20 cellular contexts compared by ENCODE assay signal in genomic region chr3:177680442-177680821, GRCh38.
DNase-seq lines count a peak whose midpoint lies in the region; FAIRE-seq and TF ChIP-seq lines count a peak whose summit lies in the region.
"Had no signal": no experiment of that assay in that cellular context is flagged by ENCODE, and none has a peak within 500 bp of the region (broad histone marks: within the 10 kb centered on the region; RNA-seq: fewer than 3 reads in every experiment).

No MANE protein-coding gene starts in this region.

- H3K79me1 ChIP-seq in mesendoderm (ENCODE audit: low read length), result no peaks in the 10 kb centered on the region

- no CpG with 5 or more reads among the region's 1 CpG for WGBS in mesendoderm (ENCODE audit: extremely low coverage, insufficient coverage, low lambda C conversion rate)

- H3K9me3 Mint-ChIP-seq in CD8-positive, alpha-beta memory T cell, result no peaks in the 10 kb centered on the region
- no peaks in the 10 kb centered on the region for H3K9me3 Mint-ChIP-seq in endothelial cell (ENCODE audit: unreplicated experiment)
- H3K9me3 Mint-ChIP-seq: activated CD4-positive, alpha-beta memory T cell treated with anti-CD3 and anti-CD28 coated beads for 36 hours; activated T-helper 2 cell treated with anti-CD3 and anti-CD28 coated beads, Interferon-gamma antibody, Interleukin-2, Interleukin-4, amounts not matched to agents 10 μg/mL and 5 μg/mL and 100 μg/mL, durations not matched to agents 14 hours and 24 hours and 36 hours; memory B cell had no signal

- no peaks in the 10 kb centered on the region for H3K27me3 Mint-ChIP-seq in CD8-positive, alpha-beta memory T cell
- peaks cover 2% of the 10 kb centered on the region for H3K27me3 Mint-ChIP-seq in endothelial cell (ENCODE audit: unreplicated experiment)
- H3K27me3 Mint-ChIP-seq: activated CD4-positive, alpha-beta memory T cell treated with anti-CD3 and anti-CD28 coated beads for 36 hours; B cell; memory B cell had no signal

- TF ChIP-seq CTCF in GM20000 (IDR thresholded peaks at IDR 0.05; ENCODE audit: extremely low read depth, missing control alignments) (no peak), endothelial cell (IDR thresholded peaks at IDR 0.05; ENCODE audit: unreplicated experiment) (no peak)

- POLR2A ChIA-PET in CD8-positive, alpha-beta memory T cell (lab: Charles Lee), result no interaction called here

- no peak for FAIRE-seq in HTR-8/SVneo (lab: Jason Lieb, UNC)
- FAIRE-seq: frontal cortex had no signal

- H3K36me3 Mint-ChIP-seq in CD8-positive, alpha-beta memory T cell, result no peaks in the 10 kb centered on the region
- no peaks in the 10 kb centered on the region for H3K36me3 Mint-ChIP-seq in endothelial cell (ENCODE audit: low read depth, unreplicated experiment)
- H3K36me3 Mint-ChIP-seq: activated CD4-positive, alpha-beta memory T cell treated with anti-CD3 and anti-CD28 coated beads for 36 hours; memory B cell had no signal

- H3K27ac Mint-ChIP-seq in CD8-positive, alpha-beta memory T cell, result peak overlapping the region in 6 of 8 donors; percentile 2 to 86 (median 52)
- H3K27ac Mint-ChIP-seq in endothelial cell (ENCODE audit: unreplicated experiment), result no peak overlapping the region
- H3K27ac Mint-ChIP-seq: B cell, memory B cell had no signal

- H4K8ac ChIP-seq in mesendoderm (ENCODE audit: low read depth, low read length), result no peak overlapping the region

- no peak overlapping the region for H3K23ac ChIP-seq in mesendoderm (ENCODE audit: low read length)

- H3K4me3 Mint-ChIP-seq in CD8-positive, alpha-beta memory T cell, result peak overlapping the region in 1 of 7 donors; percentile 18
- no peak overlapping the region for H3K4me3 Mint-ChIP-seq in endothelial cell (ENCODE audit: unreplicated experiment)
- H3K4me3 Mint-ChIP-seq: activated CD4-positive, alpha-beta memory T cell treated with anti-CD3 and anti-CD28 coated beads for 36 hours; B cell; memory B cell had no signal

- no peak overlapping the region for H3K56ac ChIP-seq in mesendoderm (ENCODE audit: low read length)

- no peak overlapping the region for H2BK120ac ChIP-seq in mesendoderm (ENCODE audit: low read depth, low read length)

- H3K27me3 ChIP-seq in CD8-positive, alpha-beta memory T cell (ENCODE audit: insufficient read depth, low read length, poor library complexity, severe bottlenecking), result no peaks in the 10 kb centered on the region
- H3K27me3 ChIP-seq in mesendoderm (ENCODE audit: insufficient read depth, low read length, poor library complexity), result no peaks in the 10 kb centered on the region
- H3K27me3 ChIP-seq: vagina had no signal

- no peaks in the 10 kb centered on the region for H3K79me2 ChIP-seq in mesendoderm (ENCODE audit: control insufficient read depth, insufficient read depth, low read length)

- no peak overlapping the region for H4K5ac ChIP-seq in mesendoderm (ENCODE audit: low read length)

- no peaks in the 10 kb centered on the region for H3K9me3 ChIP-seq in CD8-positive, alpha-beta memory T cell (ENCODE audit: low read length)
- no peaks in the 10 kb centered on the region for H3K9me3 ChIP-seq in KOPT-K1 (ENCODE audit: insufficient read depth, low read length, poor library complexity, severe bottlenecking)
- H3K9me3 ChIP-seq: vagina had no signal

- peaks cover 52 to 62% (median 54%) of the 10 kb centered on the region in 3 donors for H3K4me1 Mint-ChIP-seq in CD8-positive, alpha-beta memory T cell
- peaks cover 57% of the 10 kb centered on the region for H3K4me1 Mint-ChIP-seq in endothelial cell (ENCODE audit: unreplicated experiment)
- H3K4me1 Mint-ChIP-seq: memory B cell had no signal

- no peaks in the 10 kb centered on the region for H3K36me3 ChIP-seq in CD8-positive, alpha-beta memory T cell (ENCODE audit: insufficient read depth, low read length)
- H3K36me3 ChIP-seq in KOPT-K1 (ENCODE audit: insufficient read depth, low read length) (no peaks in the 10 kb centered on the region), mesendoderm (ENCODE audit: control insufficient read depth, insufficient read depth, low read length) (no peaks in the 10 kb centered on the region)
- H3K36me3 ChIP-seq: vagina had no signal

- no peak overlapping the region for H3K4me2 ChIP-seq in mesendoderm (ENCODE audit: low read length)

- DNase-seq in CD8-positive, alpha-beta memory T cell, result no peak
- peak; percentile 23 for DNase-seq in astrocyte of the hippocampus (ENCODE audit: low read depth, low spot score)
- no peak for DNase-seq in mesendoderm
- no peak for DNase-seq in activated CD4-positive, alpha-beta T cell treated with anti-CD3 and anti-CD28 coated beads for 4 hours
- DNase-seq in HTR-8/SVneo (ENCODE audit: insufficient read length, low spot score), result no peak
- no peak for DNase-seq in GM20000 (ENCODE audit: low spot score)
- no peak for DNase-seq in endothelial cell (ENCODE audit: low spot score)
- DNase-seq: DMS53, NCI-H1417 treated with DMSO at 0.1 percent for 48 hours, NCI-H446, occipital lobe had no signal

- no peak overlapping the region for H3K4me3 ChIP-seq in CD8-positive, alpha-beta memory T cell (ENCODE audit: low read length)
- H3K4me3 ChIP-seq in mesendoderm (ENCODE audit: low read length), result no peak overlapping the region
- H3K4me3 ChIP-seq: K562, skin epidermis, vagina had no signal

- H3K27ac ChIP-seq in CD8-positive, alpha-beta memory T cell (ENCODE audit: low read depth, low read length), result no peak overlapping the region
- H3K27ac ChIP-seq in KOPT-K1 (ENCODE audit: low read depth, low read length, poor library complexity, severe bottlenecking), result peak overlapping the region; percentile 51
- no peak overlapping the region for H3K27ac ChIP-seq in mesendoderm (ENCODE audit: low read depth, low read length)
- H3K27ac ChIP-seq: vagina had no signal

- no peak overlapping the region for H2BK15ac ChIP-seq in mesendoderm (replicated peaks; ENCODE audit: low read depth)

- H3K4ac ChIP-seq in mesendoderm (ENCODE audit: low read depth, low read length), result no peak overlapping the region

- H3K9ac ChIP-seq in mesendoderm (ENCODE audit: low read length), result no peak overlapping the region

- no peak overlapping the region for H2AK5ac ChIP-seq in mesendoderm (ENCODE audit: low read length)

- H3K4me1 ChIP-seq in CD8-positive, alpha-beta memory T cell (ENCODE audit: insufficient read depth, low read length), result peaks cover 19% of the 10 kb centered on the region
- peaks cover 9% of the 10 kb centered on the region for H3K4me1 ChIP-seq in mesendoderm (ENCODE audit: control insufficient read depth, low read depth, low read length)
- H3K4me1 ChIP-seq: vagina had no signal

- H3K18ac ChIP-seq in mesendoderm (ENCODE audit: low read length), result peak overlapping the region; percentile 87

- CTCF ChIA-PET in CD8-positive, alpha-beta memory T cell (lab: Charles Lee), result interaction anchor here (0.9 to 1.0 kb wide), 2 partner anchors 9 to 151 kb away, joined by 3 read pairs; no protein-coding TSS in a partner anchor

- no peak overlapping the region for H2BK5ac ChIP-seq in mesendoderm (ENCODE audit: low read length)
